ENCODE assay signal across 1 cellular context in genomic region chr1:12539705-12540579, GRCh38.
TF ChIP-seq lines count a peak whose summit lies in the region.

No MANE protein-coding gene starts in this region.

TF ChIP-seq in HEK293, 187 proteins besides CTCF, POLR2A, EP300 and RAD21 (continued from another document):
- TF ChIP-seq, protein P1, sequence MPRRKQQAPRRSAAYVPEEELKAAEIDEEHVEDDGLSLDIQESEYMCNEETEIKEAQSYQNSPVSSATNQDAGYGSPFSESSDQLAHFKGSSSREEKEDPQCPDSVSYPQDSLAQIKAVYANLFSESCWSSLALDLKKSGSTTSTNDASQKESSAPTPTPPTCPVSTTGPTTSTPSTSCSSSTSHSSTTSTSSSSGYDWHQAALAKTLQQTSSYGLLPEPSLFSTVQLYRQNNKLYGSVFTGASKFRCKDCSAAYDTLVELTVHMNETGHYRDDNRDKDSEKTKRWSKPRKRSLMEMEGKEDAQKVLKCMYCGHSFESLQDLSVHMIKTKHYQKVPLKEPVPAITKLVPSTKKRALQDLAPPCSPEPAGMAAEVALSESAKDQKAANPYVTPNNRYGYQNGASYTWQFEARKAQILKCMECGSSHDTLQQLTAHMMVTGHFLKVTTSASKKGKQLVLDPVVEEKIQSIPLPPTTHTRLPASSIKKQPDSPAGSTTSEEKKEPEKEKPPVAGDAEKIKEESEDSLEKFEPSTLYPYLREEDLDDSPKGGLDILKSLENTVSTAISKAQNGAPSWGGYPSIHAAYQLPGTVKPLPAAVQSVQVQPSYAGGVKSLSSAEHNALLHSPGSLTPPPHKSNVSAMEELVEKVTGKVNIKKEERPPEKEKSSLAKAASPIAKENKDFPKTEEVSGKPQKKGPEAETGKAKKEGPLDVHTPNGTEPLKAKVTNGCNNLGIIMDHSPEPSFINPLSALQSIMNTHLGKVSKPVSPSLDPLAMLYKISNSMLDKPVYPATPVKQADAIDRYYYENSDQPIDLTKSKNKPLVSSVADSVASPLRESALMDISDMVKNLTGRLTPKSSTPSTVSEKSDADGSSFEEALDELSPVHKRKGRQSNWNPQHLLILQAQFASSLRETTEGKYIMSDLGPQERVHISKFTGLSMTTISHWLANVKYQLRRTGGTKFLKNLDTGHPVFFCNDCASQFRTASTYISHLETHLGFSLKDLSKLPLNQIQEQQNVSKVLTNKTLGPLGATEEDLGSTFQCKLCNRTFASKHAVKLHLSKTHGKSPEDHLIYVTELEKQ (tag by site-specific recombination; IDR thresholded peaks at IDR 0.05; ENCODE audit: borderline replicate concordance): 0 out of 2 replicates have a peak, but pooled peaks have one; percentile 22
- TF ChIP-seq ZBTB1 (tag by site-specific recombination; IDR thresholded peaks at IDR 0.05): no peak
- no peak for TF ChIP-seq KLF16 (tag by site-specific recombination; IDR thresholded peaks at IDR 0.05)
- TF ChIP-seq ZNF184 (tag by site-specific recombination; IDR thresholded peaks at IDR 0.05): no peak
- TF ChIP-seq ZNF138 (tag by site-specific recombination; IDR thresholded peaks at IDR 0.05; ENCODE audit: borderline replicate concordance): no peak
- peak; percentile 78 for TF ChIP-seq ZFHX2 (tag by site-specific recombination; conservative IDR thresholded peaks at IDR 0.05)
- TF ChIP-seq, protein P2, sequence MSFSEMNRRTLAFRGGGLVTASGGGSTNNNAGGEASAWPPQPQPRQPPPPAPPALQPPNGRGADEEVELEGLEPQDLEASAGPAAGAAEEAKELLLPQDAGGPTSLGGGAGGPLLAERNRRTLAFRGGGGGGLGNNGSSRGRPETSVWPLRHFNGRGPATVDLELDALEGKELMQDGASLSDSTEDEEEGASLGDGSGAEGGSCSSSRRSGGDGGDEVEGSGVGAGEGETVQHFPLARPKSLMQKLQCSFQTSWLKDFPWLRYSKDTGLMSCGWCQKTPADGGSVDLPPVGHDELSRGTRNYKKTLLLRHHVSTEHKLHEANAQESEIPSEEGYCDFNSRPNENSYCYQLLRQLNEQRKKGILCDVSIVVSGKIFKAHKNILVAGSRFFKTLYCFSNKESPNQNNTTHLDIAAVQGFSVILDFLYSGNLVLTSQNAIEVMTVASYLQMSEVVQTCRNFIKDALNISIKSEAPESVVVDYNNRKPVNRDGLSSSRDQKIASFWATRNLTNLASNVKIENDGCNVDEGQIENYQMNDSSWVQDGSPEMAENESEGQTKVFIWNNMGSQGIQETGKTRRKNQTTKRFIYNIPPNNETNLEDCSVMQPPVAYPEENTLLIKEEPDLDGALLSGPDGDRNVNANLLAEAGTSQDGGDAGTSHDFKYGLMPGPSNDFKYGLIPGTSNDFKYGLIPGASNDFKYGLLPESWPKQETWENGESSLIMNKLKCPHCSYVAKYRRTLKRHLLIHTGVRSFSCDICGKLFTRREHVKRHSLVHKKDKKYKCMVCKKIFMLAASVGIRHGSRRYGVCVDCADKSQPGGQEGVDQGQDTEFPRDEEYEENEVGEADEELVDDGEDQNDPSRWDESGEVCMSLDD (tag by site-specific recombination; IDR thresholded peaks at IDR 0.05): peak; percentile 53; the same call in 1 of the 2 replicates
- no peak for TF ChIP-seq ZNF23 (tag by site-specific recombination; IDR thresholded peaks at IDR 0.05; ENCODE audit: borderline replicate concordance)
- no peak for TF ChIP-seq ZBTB48 (tag by site-specific recombination; IDR thresholded peaks at IDR 0.05)
- TF ChIP-seq ZNF10 (tag by site-specific recombination; IDR thresholded peaks at IDR 0.05): no peak
- peak; percentile 35; the same call in 1 of the 2 replicates for TF ChIP-seq ZNF664 (tag by site-specific recombination; IDR thresholded peaks at IDR 0.05)
